In the genomic region with DNA sequence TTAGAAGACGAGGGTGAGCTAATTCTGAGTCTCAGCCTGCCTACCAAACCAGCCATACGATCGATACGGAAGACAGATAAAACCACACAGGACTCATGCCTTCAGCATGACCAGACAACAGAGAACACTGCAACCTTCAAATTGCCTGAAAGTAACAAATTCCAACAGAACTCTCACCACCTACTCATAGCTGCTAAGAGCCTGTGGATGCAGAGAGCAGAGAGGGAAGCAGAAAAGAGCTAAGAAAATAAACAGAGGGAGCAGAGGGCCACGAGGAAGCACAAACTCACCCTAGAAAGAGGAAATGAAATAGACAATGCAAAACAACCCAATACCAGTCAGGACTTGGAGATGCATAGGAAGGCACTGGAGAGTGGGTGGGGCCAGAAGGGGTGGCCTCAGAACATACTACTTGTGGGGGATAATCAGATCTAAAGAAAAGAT, we compare ENCODE assay signal across 12 cellular contexts.
DNase-seq lines count a peak whose midpoint lies in the region; ATAC-seq, FAIRE-seq and TF ChIP-seq lines count a peak whose summit lies in the region.
"Had no signal": no experiment of that assay in that cellular context is flagged by ENCODE, and none has a peak within 500 bp of the region (broad histone marks: within the 10 kb centered on the region; RNA-seq: fewer than 3 reads in every experiment).

No MANE protein-coding gene starts in this region.

- H3K4ac ChIP-seq in mesenchymal stem cell (ENCODE audit: low read depth in 1 of 2, low read length in 2 of 2), result peak overlapping the region in 1 of 2 experiments; percentile 19

- H2AFZ ChIP-seq in mesenchymal stem cell (ENCODE audit: low read depth, low read length), result no peak overlapping the region

- no peak overlapping the region for H2BK15ac ChIP-seq in mesenchymal stem cell (ENCODE audit: low read depth, poor library complexity, severe bottlenecking)

- no peak overlapping the region for H3K14ac ChIP-seq in mesenchymal stem cell (ENCODE audit: low read length in 2 of 2)

- H3K79me1 ChIP-seq in mesenchymal stem cell (replicated peaks; ENCODE audit: low read length, poor library complexity, severe bottlenecking), result no peaks in the 10 kb centered on the region

- peak overlapping the region; percentile 66 for H4K8ac ChIP-seq in mesenchymal stem cell (ENCODE audit: low read length)

- no peak overlapping the region for H2BK12ac ChIP-seq in mesenchymal stem cell (ENCODE audit: low read length in 2 of 2)

- ATAC-seq in GM18867 (IDR thresholded peaks at IDR 0.05; ENCODE audit: unreplicated experiment) (peak; percentile 91), HG02798 (IDR thresholded peaks at IDR 0.05; ENCODE audit: poor library complexity, unreplicated experiment) (peak; percentile 90), pancreas (no peak)
- ATAC-seq: activated CD8-positive, alpha-beta memory T cell treated with anti-CD3 and anti-CD28 coated beads, Interleukin-2, amount 10 ng/mL, durations not matched to agents 7 days and 5 days; left cardiac atrium had no signal

- peak overlapping the region; percentile 43 to 72 for H3K18ac ChIP-seq in mesenchymal stem cell (ENCODE audit: low read depth in 1 of 2, low read length in 2 of 2)

- H3K9me3 ChIP-seq in mesenchymal stem cell (ENCODE audit: control insufficient read depth, low read length), result no peaks in the 10 kb centered on the region
- H3K9me3 ChIP-seq in pancreas, result no peaks in the 10 kb centered on the region
- H3K9me3 ChIP-seq: colonic mucosa had no signal

- H3K36me3 ChIP-seq in mesenchymal stem cell (ENCODE audit: control insufficient read depth in 1 of 2, insufficient read depth in 2 of 2, low read depth in 1 of 2, low read length in 2 of 2) (no peaks in the 10 kb centered on the region), pancreas (no peaks in the 10 kb centered on the region)
- H3K36me3 ChIP-seq: colonic mucosa had no signal

- H3K4me1 ChIP-seq in mesenchymal stem cell (ENCODE audit: control insufficient read depth, insufficient read depth, low read depth, low read length) (peaks cover 2% of the 10 kb centered on the region), pancreas (no peaks in the 10 kb centered on the region)
- H3K4me1 ChIP-seq: colonic mucosa had no signal

- H2BK5ac ChIP-seq in mesenchymal stem cell (ENCODE audit: low read depth, low read length, poor library complexity, severe bottlenecking), result no peak overlapping the region

- no peak overlapping the region for H3K23ac ChIP-seq in mesenchymal stem cell (ENCODE audit: low read length in 2 of 2)

- TF ChIP-seq CTCF in pancreas (IDR thresholded peaks at IDR 0.05), result no peak

- no peak for FAIRE-seq in pancreas (lab: Jason Lieb, UNC)
- FAIRE-seq: G401.6 had no signal

- peaks cover 0 to 20% of the 10 kb centered on the region in 2 experiments for H3K27me3 ChIP-seq in mesenchymal stem cell (ENCODE audit: control insufficient read depth in 1 of 2, insufficient read depth in 1 of 2, low read length in 2 of 2)
- H3K27me3 ChIP-seq in pancreas, result no peaks in the 10 kb centered on the region
- H3K27me3 ChIP-seq: colonic mucosa had no signal

- no peak overlapping the region for H3K4me2 ChIP-seq in mesenchymal stem cell (ENCODE audit: low read length, poor library complexity, severe bottlenecking)

- WGBS in mesenchymal stem cell, result 0% methylated on average over 4 of the region's 5 CpGs
- 37 to 42% methylated on average over 5 of the region's 5 CpGs for WGBS in pancreas, 2 donors

- no peak overlapping the region for H4K91ac ChIP-seq in mesenchymal stem cell (ENCODE audit: low read length)

- DNase-seq in OCI-M1 (lab: John Stamatoyannopoulos, UW), result peak; percentile 10
- DNase-seq in mesenchymal stem cell, result peak; percentile 83
- DNase-seq in stimulated activated naive CD4-positive, alpha-beta T cell treated with Interleukin-2 at 50 U/mL for 16 hours (lab: John Stamatoyannopoulos, UW), result no peak
- no peak for DNase-seq in pancreas
- no peak for DNase-seq in iPS-NIHi7 (ENCODE audit: extremely low spot score)
- DNase-seq in stimulated activated CD4-positive, alpha-beta T cell treated with anti-CD3 and anti-CD28 coated beads, Interleukin-2, amount 100 ng/mL, for 48 hours, result no peak
- DNase-seq: activated CD8-positive, alpha-beta memory T cell treated with anti-CD3 and anti-CD28 coated beads, Interleukin-2, amount 10 ng/mL, durations not matched to agents 7 days and 5 days; colonic mucosa; left cardiac atrium had no signal

- intact Hi-C loops in pancreas (cut with DNase I), result no loop called here

- H3K9ac ChIP-seq in mesenchymal stem cell (ENCODE audit: low read length), result no peak overlapping the region

- H2BK120ac ChIP-seq in mesenchymal stem cell (ENCODE audit: low read depth, low read length), result no peak overlapping the region

- H2AK5ac ChIP-seq in mesenchymal stem cell (ENCODE audit: low read length, severe bottlenecking), result no peak overlapping the region

- no peak overlapping the region for H3K4me3 ChIP-seq in mesenchymal stem cell (ENCODE audit: insufficient read depth in 1 of 2, low read depth in 1 of 2, low read length in 2 of 2)
- no peak overlapping the region for H3K4me3 ChIP-seq in pancreas
- H3K4me3 ChIP-seq: colonic mucosa had no signal

- H3K27ac ChIP-seq in mesenchymal stem cell (ENCODE audit: low read length, poor library complexity, severe bottlenecking), result no peak overlapping the region
- no peak overlapping the region for H3K27ac ChIP-seq in pancreas
- H3K27ac ChIP-seq: colonic mucosa had no signal

Comparison
In these comparisons a context has a peak if more than half of its experiments do, and no peak if none do; other contexts are left out.
1. ATAC-seq: peak in GM18867 (single experiment) and HG02798 (single experiment); none in pancreas (0 of 4).
2. DNase-seq: peak in OCI-M1 (single experiment) and mesenchymal stem cell (single experiment); none in stimulated activated naive CD4-positive, alpha-beta T cell treated with Interleukin-2 at 50 U/mL for 16 hours (single experiment), pancreas (0 of 6), iPS-NIHi7 (single experiment) and stimulated activated CD4-positive, alpha-beta T cell treated with anti-CD3 and anti-CD28 coated beads, Interleukin-2, amount 100 ng/mL, for 48 hours (0 of 2).